ENCODE assay signal across 8 cellular contexts in the genomic region with DNA sequence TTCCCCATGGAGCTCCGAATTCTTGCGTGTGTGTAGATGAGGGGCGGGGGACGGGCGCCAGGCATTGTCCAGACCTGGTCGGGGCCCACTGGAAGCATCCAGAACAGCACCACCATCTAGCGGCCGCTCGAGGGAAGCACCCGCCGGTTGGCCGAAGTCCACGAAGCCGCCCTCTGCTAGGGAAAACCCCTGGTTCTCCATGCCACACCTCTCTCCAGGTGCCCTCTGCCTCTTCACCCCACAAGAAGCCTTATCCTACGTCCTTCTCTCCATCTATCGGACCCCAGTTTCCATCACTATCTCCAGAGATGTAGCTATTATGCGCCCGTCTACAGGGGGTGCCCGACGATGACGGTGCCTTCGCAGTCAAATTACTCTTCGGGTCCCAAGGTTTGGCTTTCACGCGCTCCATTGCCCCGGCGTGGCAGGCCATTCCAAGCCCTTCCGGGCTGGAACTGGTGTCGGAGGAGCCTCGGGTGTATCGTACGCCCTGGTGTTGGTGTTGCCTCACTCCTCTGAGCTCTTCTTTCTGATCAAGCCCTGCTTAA. TPM values are rescaled to one million over a fixed set of nuclear protein-coding genes. Genes with fewer than 3 reads are reported as not detected.
DNase-seq lines count a peak whose midpoint lies in the region; ATAC-seq and TF ChIP-seq lines count a peak whose summit lies in the region.

No MANE protein-coding gene starts in this region.

- H3K36me3 ChIP-seq in lower lobe of right lung = peaks cover 39% of the 10 kb centered on the region

- H3K27ac Mint-ChIP-seq in activated CD8-positive, alpha-beta T cell treated with anti-CD3 and anti-CD28 coated beads for 36 hours = peak overlapping the region; percentile 91

- H3K4me3 ChIP-seq in AG09309 (ENCODE audit: control insufficient read depth, low read depth, low read length) (peak overlapping the region; percentile 82), lower lobe of right lung (peak overlapping the region; percentile 94)

- no peaks in the 10 kb centered on the region for H3K27me3 ChIP-seq in lower lobe of right lung (ENCODE audit: low read depth)

- ATAC-seq in GM19023 (IDR thresholded peaks at IDR 0.05; ENCODE audit: unreplicated experiment) (peak; percentile 50), HG03469 (IDR thresholded peaks at IDR 0.05; ENCODE audit: unreplicated experiment) (peak; percentile 44), lower lobe of right lung (peak; percentile 81 to 85)
- ATAC-seq in activated CD8-positive, alpha-beta T cell treated with anti-CD3 and anti-CD28 coated beads for 36 hours = peak; percentile 76

- no peak for DNase-seq in AG09309 (ENCODE audit: low read depth)
- peak; percentile 34 for DNase-seq in NCI-H774 (lab: John Stamatoyannopoulos, UW)
- peak; percentile 93 for DNase-seq in activated CD8-positive, alpha-beta T cell treated with anti-CD3 and anti-CD28 coated beads for 36 hours
- DNase-seq in ecto neural progenitor cell (ENCODE audit: low spot score) = peak; percentile 95
- DNase-seq in lower lobe of right lung = peak; percentile 95
- DNase-seq in stimulated activated CD4-positive, alpha-beta T cell treated with anti-CD3 and anti-CD28 coated beads, TNF-alpha, amount 100 ng/mL, for 24 hours (ENCODE audit: low read depth in 3 of 3) = peak; percentile 76 to 87 (median 78)

- TF ChIP-seq CTCF in AG09309 (IDR thresholded peaks at IDR 0.05; ENCODE audit: control insufficient read depth, insufficient read depth, low read depth, low read length, missing control alignments) (peak; percentile 92), lower lobe of right lung (IDR thresholded peaks at IDR 0.05) (peak; percentile 86)
- TF ChIP-seq CTCF in activated CD8-positive, alpha-beta T cell treated with anti-CD3 and anti-CD28 coated beads for 36 hours (IDR thresholded peaks at IDR 0.05) = peak; percentile 79

- peak overlapping the region; percentile 95 for H3K27ac ChIP-seq in lower lobe of right lung

- H3K36me3 Mint-ChIP-seq in activated CD8-positive, alpha-beta T cell treated with anti-CD3 and anti-CD28 coated beads for 36 hours (ENCODE audit: low read depth) = peaks cover 35% of the 10 kb centered on the region

- POLR2A ChIA-PET in activated CD8-positive, alpha-beta T cell treated with anti-CD3 and anti-CD28 coated beads for 36 hours (lab: Charles Lee) = interaction anchor here (0.6 to 5.3 kb wide), 34 partner anchors 9 to 251 kb away, joined by 3 to 100 read pairs (median 6); a partner anchor contains a TSS

- no peaks in the 10 kb centered on the region for H3K27me3 Mint-ChIP-seq in activated CD8-positive, alpha-beta T cell treated with anti-CD3 and anti-CD28 coated beads for 36 hours

- CTCF ChIA-PET in activated CD8-positive, alpha-beta T cell treated with anti-CD3 and anti-CD28 coated beads for 36 hours (lab: Charles Lee) = interaction anchor here (0.6 to 7.9 kb wide), 62 partner anchors 9 to 515 kb away, joined by 3 to 186 read pairs (median 5); a partner anchor contains a TSS

- peaks cover 52% of the 10 kb centered on the region for H3K4me1 Mint-ChIP-seq in activated CD8-positive, alpha-beta T cell treated with anti-CD3 and anti-CD28 coated beads for 36 hours (ENCODE audit: low read depth)

- H3K9me3 Mint-ChIP-seq in activated CD8-positive, alpha-beta T cell treated with anti-CD3 and anti-CD28 coated beads for 36 hours = no peaks in the 10 kb centered on the region

- peaks cover 72% of the 10 kb centered on the region for H3K4me1 ChIP-seq in lower lobe of right lung

- H3K9me3 ChIP-seq in lower lobe of right lung = no peaks in the 10 kb centered on the region

- intact Hi-C loops in activated CD8-positive, alpha-beta T cell treated with anti-CD3 and anti-CD28 coated beads for 36 hours (cut with micrococcal nuclease) = loop anchor here (5.0 to 10.0 kb wide), 3 partner anchors 39 to 206 kb away; a partner anchor contains a TSS
- intact Hi-C loops in lower lobe of right lung (cut with DNase I) = no loop called here

- H3K4me3 Mint-ChIP-seq in activated CD8-positive, alpha-beta T cell treated with anti-CD3 and anti-CD28 coated beads for 36 hours = peak overlapping the region; percentile 85

RNA-seq across cellular contexts. Expression of a gene that starts 0.6 kb away (rescaled TPM):
- total RNA-seq in activated CD8-positive, alpha-beta T cell treated with anti-CD3 and anti-CD28 coated beads for 36 hours = 10 to 100 TPM; 60.2 to 63.2 TPM
- total RNA-seq in lower lobe of right lung = 87.0 TPM

RNA-seq across cellular contexts. Expression of a gene that starts 2.6 kb away (rescaled TPM):
- 1 to 10 TPM; 4.0 to 6.9 TPM for total RNA-seq in activated CD8-positive, alpha-beta T cell treated with anti-CD3 and anti-CD28 coated beads for 36 hours
- 161 TPM for total RNA-seq in lower lobe of right lung

RNA-seq across cellular contexts. Expression of a gene that starts 12.2 kb away (rescaled TPM):
- total RNA-seq in activated CD8-positive, alpha-beta T cell treated with anti-CD3 and anti-CD28 coated beads for 36 hours = 10 to 100 TPM; 11.8 to 13.8 TPM
- 91.3 TPM for total RNA-seq in lower lobe of right lung

RNA-seq across cellular contexts. Expression of a gene that starts 18.3 kb away (rescaled TPM):
- 10 to 100 TPM; 11.4 to 12.9 TPM for total RNA-seq in activated CD8-positive, alpha-beta T cell treated with anti-CD3 and anti-CD28 coated beads for 36 hours
- 667 TPM for total RNA-seq in lower lobe of right lung

RNA-seq across cellular contexts. Expression of a gene that starts 22.6 kb away (rescaled TPM):
- 10 to 100 TPM; 50.9 to 51.4 TPM for total RNA-seq in activated CD8-positive, alpha-beta T cell treated with anti-CD3 and anti-CD28 coated beads for 36 hours
- total RNA-seq in lower lobe of right lung = 55.3 TPM

Comparison
In these comparisons a context has a peak if more than half of its experiments do, and no peak if none do; other contexts are left out.
1. RNA of a gene that starts 2.6 kb away (total RNA-seq): 161 TPM in lower lobe of right lung (single experiment); 4.0 to 6.9 TPM in activated CD8-positive, alpha-beta T cell treated with anti-CD3 and anti-CD28 coated beads for 36 hours; every median in the first group is over 10 times any median in the second.
2. Peak in every context shown above with its lines, with median percentiles within 50 percentile points of each other: CTCF ChIP-seq and ATAC-seq.